In the genomic region with DNA sequence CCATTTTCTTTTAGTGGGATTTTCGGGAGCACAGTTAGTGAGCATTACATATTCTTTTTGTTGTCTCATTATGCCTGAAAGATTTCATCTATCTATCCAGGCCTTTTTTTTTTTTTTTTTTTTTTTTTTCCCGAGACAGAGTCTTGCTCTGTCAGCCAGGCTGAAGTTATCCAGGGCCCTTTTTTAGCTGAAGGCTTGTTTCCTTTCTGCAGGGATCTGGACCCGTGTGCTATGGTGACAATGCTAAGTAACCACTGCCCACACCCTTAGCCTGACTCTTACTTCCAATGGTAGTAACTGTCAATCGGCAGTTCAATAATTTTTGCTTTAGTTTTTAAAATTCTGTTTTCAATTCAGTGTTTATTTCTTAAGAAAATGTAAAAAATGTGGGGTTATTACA, we compare ENCODE assay signal across 33 cellular contexts.
"Had no signal": no experiment of that assay in that cellular context is flagged by ENCODE, and none has a peak within 500 bp of the region (broad histone marks: within the 10 kb centered on the region; RNA-seq: fewer than 3 reads in every experiment).

No MANE protein-coding gene starts in this region.

- H3K27ac Mint-ChIP-seq: activated B cell treated with CpG ODN at 0.5 μM for 24 hours; activated CD4-positive, alpha-beta memory T cell treated with anti-CD3 and anti-CD28 coated beads, Interleukin-2, amount 10 ng/mL, durations not matched to agents 7 days and 5 days; activated CD4-positive, alpha-beta T cell treated with anti-CD3 and anti-CD28 coated beads, Interleukin-2, amount 10 ng/mL, durations not matched to agents 24 days and 14 days; activated CD8-positive, alpha-beta memory T cell treated with anti-CD3 and anti-CD28 coated beads, Interleukin-2, amount 10 ng/mL, durations not matched to agents 7 days and 5 days; activated CD8-positive, alpha-beta T cell treated with anti-CD3 and anti-CD28 coated beads, Interleukin-2, amount 10 ng/mL, durations not matched to agents 7 days and 5 days; activated naive CD4-positive, alpha-beta T cell treated with anti-CD3 and anti-CD28 coated beads, Interleukin-2, amount 10 ng/mL, durations not matched to agents 7 days and 5 days; activated naive CD4-positive, alpha-beta T cell treated with anti-CD3 and anti-CD28 coated beads, Interleukin-2, amount 50 U/mL, for 24 hours; activated naive CD8-positive, alpha-beta T cell; activated naive CD8-positive, alpha-beta T cell treated with anti-CD3 and anti-CD28 coated beads, Interleukin-2, amount 10 ng/mL, durations not matched to agents 7 days and 5 days; activated naive CD8-positive, alpha-beta T cell treated with anti-CD3 and anti-CD28 coated beads, Interleukin-2, amount 50 U/mL, for 24 hours; activated T-cell treated with anti-CD3 and anti-CD28 coated beads, Interleukin-2, amount 50 U/mL, for 24 hours; activated T-helper 2 cell treated with anti-CD3 and anti-CD28 coated beads, Interferon-gamma antibody, Interleukin-2, Interleukin-4, amounts not matched to agents 10 μg/mL and 5 μg/mL and 100 μg/mL, durations not matched to agents 14 hours and 24 hours and 36 hours; brain; T-helper 1 cell treated with Interleukin-12 subunit alpha and Interleukin-12 subunit beta and Interleukin-4 antibody, amounts not matched to agents 30 μg/mL and 1 μg/mL, for 36 hours; T-helper 2 cell treated with Interferon-gamma antibody and Interleukin-4, amounts not matched to agents 5 μg/mL and 100 μg/mL, for 36 hours had no signal

- H3K4me3 ChIP-seq: ascending aorta had no signal

- H3K27me3 ChIP-seq: ascending aorta had no signal

- H3K36me3 ChIP-seq: ascending aorta had no signal

- H3K9me3 ChIP-seq: ascending aorta had no signal

- H3K27ac ChIP-seq: ascending aorta, VCaP had no signal

- FAIRE-seq: bronchial epithelial cell, TTC549 had no signal

- H3K4me3 Mint-ChIP-seq: activated B cell treated with CpG ODN at 0.5 μM for 24 hours; activated CD4-positive, alpha-beta memory T cell treated with anti-CD3 and anti-CD28 coated beads, Interleukin-2, amount 10 ng/mL, durations not matched to agents 7 days and 5 days; activated CD4-positive, alpha-beta T cell treated with anti-CD3 and anti-CD28 coated beads, Interleukin-2, amount 10 ng/mL, durations not matched to agents 24 days and 14 days; activated CD8-positive, alpha-beta memory T cell treated with anti-CD3 and anti-CD28 coated beads, Interleukin-2, amount 10 ng/mL, durations not matched to agents 7 days and 5 days; activated CD8-positive, alpha-beta T cell treated with anti-CD3 and anti-CD28 coated beads, Interleukin-2, amount 10 ng/mL, durations not matched to agents 7 days and 5 days; activated naive CD4-positive, alpha-beta T cell treated with anti-CD3 and anti-CD28 coated beads, Interleukin-2, amount 10 ng/mL, durations not matched to agents 7 days and 5 days; activated naive CD4-positive, alpha-beta T cell treated with anti-CD3 and anti-CD28 coated beads, Interleukin-2, amount 50 U/mL, for 24 hours; activated naive CD8-positive, alpha-beta T cell; activated naive CD8-positive, alpha-beta T cell treated with anti-CD3 and anti-CD28 coated beads, Interleukin-2, amount 10 ng/mL, durations not matched to agents 7 days and 5 days; activated naive CD8-positive, alpha-beta T cell treated with anti-CD3 and anti-CD28 coated beads, Interleukin-2, amount 50 U/mL, for 24 hours; activated T-cell treated with anti-CD3 and anti-CD28 coated beads, Interleukin-2, amount 50 U/mL, for 24 hours; brain; T-helper 1 cell treated with Interleukin-12 subunit alpha and Interleukin-12 subunit beta and Interleukin-4 antibody, amounts not matched to agents 30 μg/mL and 1 μg/mL, for 36 hours; T-helper 2 cell treated with Interferon-gamma antibody and Interleukin-4, amounts not matched to agents 5 μg/mL and 100 μg/mL, for 36 hours had no signal

- H3K36me3 Mint-ChIP-seq: activated CD8-positive, alpha-beta memory T cell treated with anti-CD3 and anti-CD28 coated beads, Interleukin-2, amount 10 ng/mL, durations not matched to agents 7 days and 5 days; activated naive CD4-positive, alpha-beta T cell treated with anti-CD3 and anti-CD28 coated beads, Interleukin-2, amount 10 ng/mL, durations not matched to agents 7 days and 5 days; activated naive CD4-positive, alpha-beta T cell treated with anti-CD3 and anti-CD28 coated beads, Interleukin-2, amount 50 U/mL, for 24 hours; activated naive CD8-positive, alpha-beta T cell treated with anti-CD3 and anti-CD28 coated beads, Interleukin-2, amount 10 ng/mL, durations not matched to agents 7 days and 5 days; brain had no signal

- H3K27me3 Mint-ChIP-seq: activated B cell treated with CpG ODN at 0.5 μM for 24 hours; activated CD4-positive, alpha-beta memory T cell treated with anti-CD3 and anti-CD28 coated beads, Interleukin-2, amount 10 ng/mL, durations not matched to agents 7 days and 5 days; activated CD4-positive, alpha-beta T cell treated with anti-CD3 and anti-CD28 coated beads, Interleukin-2, amount 10 ng/mL, durations not matched to agents 24 days and 14 days; activated CD8-positive, alpha-beta memory T cell treated with anti-CD3 and anti-CD28 coated beads, Interleukin-2, amount 10 ng/mL, durations not matched to agents 7 days and 5 days; activated naive CD4-positive, alpha-beta T cell treated with anti-CD3 and anti-CD28 coated beads, Interleukin-2, amount 10 ng/mL, durations not matched to agents 7 days and 5 days; activated naive CD8-positive, alpha-beta T cell treated with anti-CD3 and anti-CD28 coated beads, Interleukin-2, amount 10 ng/mL, durations not matched to agents 7 days and 5 days; activated naive CD8-positive, alpha-beta T cell treated with anti-CD3 and anti-CD28 coated beads, Interleukin-2, amount 50 U/mL, for 24 hours; activated T-cell treated with anti-CD3 and anti-CD28 coated beads, Interleukin-2, amount 50 U/mL, for 24 hours had no signal

- DNase-seq: activated B cell treated with CpG ODN at 0.5 μM for 24 hours; activated CD4-positive, alpha-beta memory T cell treated with anti-CD3 and anti-CD28 coated beads, Interleukin-2, amount 10 ng/mL, durations not matched to agents 7 days and 5 days; activated CD4-positive, alpha-beta T cell treated with anti-CD3 and anti-CD28 coated beads for 4 hours; activated CD4-positive, alpha-beta T cell treated with anti-CD3 and anti-CD28 coated beads, Interleukin-2, amount 10 ng/mL, durations not matched to agents 24 days and 14 days; activated CD4-positive, alpha-beta T cell treated with anti-CD3 and anti-CD28 coated beads, Interleukin-2, amount 50 U/mL, for 48 hours; activated CD4-positive, CD25-positive, alpha-beta regulatory T cell treated with anti-CD3 and anti-CD28 coated beads, Interleukin-2, amount 50 U/mL, for 72 hours; activated CD8-positive, alpha-beta memory T cell treated with anti-CD3 and anti-CD28 coated beads for 24 hours; activated CD8-positive, alpha-beta memory T cell treated with anti-CD3 and anti-CD28 coated beads, Interleukin-2, amount 10 ng/mL, durations not matched to agents 7 days and 5 days; activated CD8-positive, alpha-beta memory T cell treated with anti-CD3 and anti-CD28 coated beads, Interleukin-2, amount 50 U/mL, for 48 hours; activated CD8-positive, alpha-beta T cell treated with anti-CD3 and anti-CD28 coated beads, Interleukin-2, amount 10 ng/mL, durations not matched to agents 7 days and 5 days; activated effector memory CD4-positive, alpha-beta T cell treated with Interleukin-2 at 50 U/mL for 16 hours; activated gamma-delta T cell; activated naive CD4-positive, alpha-beta T cell treated with anti-CD3 and anti-CD28 coated beads, Interleukin-2, amount 10 ng/mL, durations not matched to agents 7 days and 5 days; activated naive CD4-positive, alpha-beta T cell treated with Interleukin-2 at 50 U/mL for 16 hours; activated naive CD8-positive, alpha-beta T cell treated with anti-CD3 and anti-CD28 coated beads, Interleukin-2, amount 10 ng/mL, durations not matched to agents 7 days and 5 days; activated naive CD8-positive, alpha-beta T cell treated with anti-CD3 and anti-CD28 coated beads, Interleukin-2, amount 50 U/mL, for 24 hours; activated T-cell treated with anti-CD3 and anti-CD28 coated beads, Interleukin-2, amount 50 U/mL, for 24 hours; activated T-cell treated with anti-CD3 and anti-CD28 coated beads, Interleukin-2, amount 50 U/mL, for 48 hours; amygdala; anterior cingulate cortex; central memory CD4-positive, alpha-beta T cell; T-helper 2 cell; T-helper 9 cell had no signal

- H3K9me3 Mint-ChIP-seq: activated B cell treated with CpG ODN at 0.5 μM for 24 hours; activated CD4-positive, alpha-beta T cell treated with anti-CD3 and anti-CD28 coated beads, Interleukin-2, amount 10 ng/mL, durations not matched to agents 24 days and 14 days; activated naive CD4-positive, alpha-beta T cell treated with anti-CD3 and anti-CD28 coated beads, Interleukin-2, amount 10 ng/mL, durations not matched to agents 7 days and 5 days; activated naive CD4-positive, alpha-beta T cell treated with anti-CD3 and anti-CD28 coated beads, Interleukin-2, amount 50 U/mL, for 24 hours; activated naive CD8-positive, alpha-beta T cell treated with anti-CD3 and anti-CD28 coated beads, Interleukin-2, amount 10 ng/mL, durations not matched to agents 7 days and 5 days; activated naive CD8-positive, alpha-beta T cell treated with anti-CD3 and anti-CD28 coated beads, Interleukin-2, amount 50 U/mL, for 24 hours; activated T-cell treated with anti-CD3 and anti-CD28 coated beads, Interleukin-2, amount 50 U/mL, for 24 hours; activated T-helper 2 cell treated with anti-CD3 and anti-CD28 coated beads, Interferon-gamma antibody, Interleukin-2, Interleukin-4, amounts not matched to agents 10 μg/mL and 5 μg/mL and 100 μg/mL, durations not matched to agents 14 hours and 24 hours and 36 hours; brain; T-helper 1 cell treated with Interleukin-12 subunit alpha and Interleukin-12 subunit beta and Interleukin-4 antibody, amounts not matched to agents 30 μg/mL and 1 μg/mL, for 36 hours; T-helper 2 cell treated with Interferon-gamma antibody and Interleukin-4, amounts not matched to agents 5 μg/mL and 100 μg/mL, for 36 hours had no signal

- H3K4me1 Mint-ChIP-seq: activated B cell treated with CpG ODN at 0.5 μM for 24 hours; activated CD4-positive, alpha-beta memory T cell treated with anti-CD3 and anti-CD28 coated beads, Interleukin-2, amount 10 ng/mL, durations not matched to agents 7 days and 5 days; activated CD4-positive, alpha-beta T cell treated with anti-CD3 and anti-CD28 coated beads, Interleukin-2, amount 10 ng/mL, durations not matched to agents 24 days and 14 days; activated CD8-positive, alpha-beta memory T cell treated with anti-CD3 and anti-CD28 coated beads, Interleukin-2, amount 10 ng/mL, durations not matched to agents 7 days and 5 days; activated naive CD4-positive, alpha-beta T cell treated with anti-CD3 and anti-CD28 coated beads, Interleukin-2, amount 10 ng/mL, durations not matched to agents 7 days and 5 days; activated naive CD4-positive, alpha-beta T cell treated with anti-CD3 and anti-CD28 coated beads, Interleukin-2, amount 50 U/mL, for 24 hours; activated naive CD8-positive, alpha-beta T cell treated with anti-CD3 and anti-CD28 coated beads, Interleukin-2, amount 10 ng/mL, durations not matched to agents 7 days and 5 days; activated naive CD8-positive, alpha-beta T cell treated with anti-CD3 and anti-CD28 coated beads, Interleukin-2, amount 50 U/mL, for 24 hours; brain had no signal

- ATAC-seq: activated CD8-positive, alpha-beta memory T cell treated with anti-CD3 and anti-CD28 coated beads, Interleukin-2, amount 10 ng/mL, durations not matched to agents 7 days and 5 days; activated CD8-positive, alpha-beta T cell treated with anti-CD3 and anti-CD28 coated beads, Interleukin-2, amount 10 ng/mL, durations not matched to agents 7 days and 5 days; activated naive CD8-positive, alpha-beta T cell treated with anti-CD3 and anti-CD28 coated beads, Interleukin-2, amount 50 U/mL, for 24 hours had no signal

- H3K4me1 ChIP-seq: ascending aorta had no signal
